1 cellular context compared by ENCODE assay signal in the genomic region with DNA sequence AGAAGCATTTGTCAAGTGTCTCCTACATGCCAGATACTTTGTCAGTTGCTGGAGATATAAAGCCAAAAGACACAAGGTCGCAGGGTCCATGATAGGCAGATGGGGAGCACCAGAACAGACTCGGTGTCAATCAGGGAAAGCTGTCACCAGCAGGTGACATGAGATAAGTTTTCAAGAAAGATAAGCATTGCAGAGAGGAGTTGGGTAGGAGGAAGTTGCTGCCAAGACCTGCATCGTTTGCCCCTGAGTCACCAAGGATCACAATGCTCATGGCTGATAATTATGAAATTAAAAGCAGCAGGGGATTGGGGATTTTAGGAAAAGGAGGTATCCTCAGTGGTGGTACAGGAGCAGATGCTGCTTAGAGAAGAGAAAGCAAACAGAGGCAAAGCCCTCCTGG.
TF ChIP-seq lines count a peak whose summit lies in the region.

No MANE protein-coding gene starts in this region.

TF ChIP-seq in K562, 482 proteins besides CTCF, POLR2A, EP300 and RAD21 (continued from another document and continues in another):
- TF ChIP-seq, protein P1, sequence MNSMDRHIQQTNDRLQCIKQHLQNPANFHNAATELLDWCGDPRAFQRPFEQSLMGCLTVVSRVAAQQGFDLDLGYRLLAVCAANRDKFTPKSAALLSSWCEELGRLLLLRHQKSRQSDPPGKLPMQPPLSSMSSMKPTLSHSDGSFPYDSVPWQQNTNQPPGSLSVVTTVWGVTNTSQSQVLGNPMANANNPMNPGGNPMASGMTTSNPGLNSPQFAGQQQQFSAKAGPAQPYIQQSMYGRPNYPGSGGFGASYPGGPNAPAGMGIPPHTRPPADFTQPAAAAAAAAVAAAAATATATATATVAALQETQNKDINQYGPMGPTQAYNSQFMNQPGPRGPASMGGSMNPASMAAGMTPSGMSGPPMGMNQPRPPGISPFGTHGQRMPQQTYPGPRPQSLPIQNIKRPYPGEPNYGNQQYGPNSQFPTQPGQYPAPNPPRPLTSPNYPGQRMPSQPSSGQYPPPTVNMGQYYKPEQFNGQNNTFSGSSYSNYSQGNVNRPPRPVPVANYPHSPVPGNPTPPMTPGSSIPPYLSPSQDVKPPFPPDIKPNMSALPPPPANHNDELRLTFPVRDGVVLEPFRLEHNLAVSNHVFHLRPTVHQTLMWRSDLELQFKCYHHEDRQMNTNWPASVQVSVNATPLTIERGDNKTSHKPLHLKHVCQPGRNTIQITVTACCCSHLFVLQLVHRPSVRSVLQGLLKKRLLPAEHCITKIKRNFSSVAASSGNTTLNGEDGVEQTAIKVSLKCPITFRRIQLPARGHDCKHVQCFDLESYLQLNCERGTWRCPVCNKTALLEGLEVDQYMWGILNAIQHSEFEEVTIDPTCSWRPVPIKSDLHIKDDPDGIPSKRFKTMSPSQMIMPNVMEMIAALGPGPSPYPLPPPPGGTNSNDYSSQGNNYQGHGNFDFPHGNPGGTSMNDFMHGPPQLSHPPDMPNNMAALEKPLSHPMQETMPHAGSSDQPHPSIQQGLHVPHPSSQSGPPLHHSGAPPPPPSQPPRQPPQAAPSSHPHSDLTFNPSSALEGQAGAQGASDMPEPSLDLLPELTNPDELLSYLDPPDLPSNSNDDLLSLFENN (IDR thresholded peaks at IDR 0.05; ENCODE audit: low read depth in 2 of 2, low read length in 2 of 2) = peak in 1 of 2 experiments; percentile 72; a peak in 1 of 4 replicates
- TF ChIP-seq ZEB2 (IDR thresholded peaks at IDR 0.05) (peak; percentile 84), ATF3 (IDR thresholded peaks at IDR 0.05) (peak; percentile 71; the same call in 1 of the 2 replicates), ATF3 (CRISPR knock-in tag; conservative IDR thresholded peaks at IDR 0.05) (no peak), PHB2 (IDR thresholded peaks at IDR 0.05; ENCODE audit: low read depth) (peak; percentile 57; the same call in 1 of the 2 replicates), ZNF717 (CRISPR knock-in tag; IDR thresholded peaks at IDR 0.05) (no peak), ESRRA (IDR thresholded peaks at IDR 0.05; ENCODE audit: borderline replicate concordance, low read depth) (peak; percentile 55; the same call in 1 of the 2 replicates), HDAC6 (IDR thresholded peaks at IDR 0.05; ENCODE audit: low read depth, low read length) (no peak), DPF2 (IDR thresholded peaks at IDR 0.05) (peak; percentile 88), MTA2 (IDR thresholded peaks at IDR 0.05; ENCODE audit: low read depth) (peak; percentile 66), CCNT2 (IDR thresholded peaks at IDR 0.05; ENCODE audit: borderline replicate concordance, extremely low read depth, insufficient read length, low read depth, low read length) (peak; percentile 57), HDAC2 (IDR thresholded peaks at IDR 0.05) (0 out of 2 replicates have a peak, but pooled peaks have one; percentile 68), TEAD1 (CRISPR knock-in tag; IDR thresholded peaks at IDR 0.05) (peak; percentile 57 to 81; a peak in 3 of 4 replicates), ARID1B (IDR thresholded peaks at IDR 0.05) (peak; percentile 94), CBFA2T2 (conservative IDR thresholded peaks at IDR 0.05) (peak; percentile 89), CBFA2T3 (IDR thresholded peaks at IDR 0.05) (peak; percentile 93), SOX6 (IDR thresholded peaks at IDR 0.05) (peak; percentile 83), ZNF398 (CRISPR knock-in tag; IDR thresholded peaks at IDR 0.05) (no peak), FOXJ3 (CRISPR knock-in tag; IDR thresholded peaks at IDR 0.05) (no peak), MTA1 (IDR thresholded peaks at IDR 0.05; ENCODE audit: borderline replicate concordance) (peak; percentile 70; the same call in 1 of the 2 replicates), TEAD4 (IDR thresholded peaks at IDR 0.05; ENCODE audit: low read length) (peak; percentile 86), TEAD4 (CRISPR knock-in tag; IDR thresholded peaks at IDR 0.05; ENCODE audit: borderline replicate concordance) (no peak), ZNF41 (CRISPR knock-in tag; conservative IDR thresholded peaks at IDR 0.05) (no peak), TBL1XR1 (IDR thresholded peaks at IDR 0.05; ENCODE audit: low read length in 2 of 2) (peak in 1 of 2 experiments; percentile 8; a peak in 2 of 4 replicates), ZNF263 (CRISPR knock-in tag; IDR thresholded peaks at IDR 0.05; ENCODE audit: borderline replicate concordance) (peak; percentile 90), HCFC1 (IDR thresholded peaks at IDR 0.05; ENCODE audit: low read depth, low read length) (no peak), MECOM (CRISPR knock-in tag; IDR thresholded peaks at IDR 0.05) (peak; percentile 93), FOXM1 (IDR thresholded peaks at IDR 0.05; ENCODE audit: low read depth) (peak; percentile 56; the same call in 1 of the 2 replicates), FOXM1 (CRISPR knock-in tag; IDR thresholded peaks at IDR 0.05; ENCODE audit: low read depth) (no peak), KLF16 (IDR thresholded peaks at IDR 0.05) (peak; percentile 71), TCF3 (CRISPR knock-in tag; IDR thresholded peaks at IDR 0.05) (peak; percentile 85), RCOR1 (IDR thresholded peaks at IDR 0.05; ENCODE audit: borderline replicate concordance in 1 of 2, low read depth in 2 of 2, low read length in 2 of 2) (peak in 1 of 2 experiments; percentile 91; a peak in 2 of 4 replicates), ELF4 (CRISPR knock-in tag; IDR thresholded peaks at IDR 0.05) (0 out of 2 replicates have a peak, but pooled peaks have one; percentile 40), HDAC1 (IDR thresholded peaks at IDR 0.05) (peak in 1 of 2 experiments; percentile 54; a peak in 1 of 4 replicates), CTBP1 (IDR thresholded peaks at IDR 0.05; ENCODE audit: borderline replicate concordance) (peak; percentile 92), TAL1 (IDR thresholded peaks at IDR 0.05) (peak; percentile 90), CXXC5 (CRISPR knock-in tag; IDR thresholded peaks at IDR 0.05) (0 out of 2 replicates have a peak, but pooled peaks have one; percentile 18), MEIS2 (IDR thresholded peaks at IDR 0.05; ENCODE audit: partially characterized antibody) (peak; percentile 95), TRIM24 (IDR thresholded peaks at IDR 0.05) (peak; percentile 42 to 82; a peak in 3 of 4 replicates), ATF1 (CRISPR knock-in tag; IDR thresholded peaks at IDR 0.05) (no peak), ATF1 (tag; IDR thresholded peaks at IDR 0.05) (0 out of 2 replicates have a peak, but pooled peaks have one; percentile 18), GATAD2B (IDR thresholded peaks at IDR 0.05; ENCODE audit: borderline replicate concordance) (0 out of 2 replicates have a peak, but pooled peaks have one; percentile 47)
- TF ChIP-seq, protein P2, sequence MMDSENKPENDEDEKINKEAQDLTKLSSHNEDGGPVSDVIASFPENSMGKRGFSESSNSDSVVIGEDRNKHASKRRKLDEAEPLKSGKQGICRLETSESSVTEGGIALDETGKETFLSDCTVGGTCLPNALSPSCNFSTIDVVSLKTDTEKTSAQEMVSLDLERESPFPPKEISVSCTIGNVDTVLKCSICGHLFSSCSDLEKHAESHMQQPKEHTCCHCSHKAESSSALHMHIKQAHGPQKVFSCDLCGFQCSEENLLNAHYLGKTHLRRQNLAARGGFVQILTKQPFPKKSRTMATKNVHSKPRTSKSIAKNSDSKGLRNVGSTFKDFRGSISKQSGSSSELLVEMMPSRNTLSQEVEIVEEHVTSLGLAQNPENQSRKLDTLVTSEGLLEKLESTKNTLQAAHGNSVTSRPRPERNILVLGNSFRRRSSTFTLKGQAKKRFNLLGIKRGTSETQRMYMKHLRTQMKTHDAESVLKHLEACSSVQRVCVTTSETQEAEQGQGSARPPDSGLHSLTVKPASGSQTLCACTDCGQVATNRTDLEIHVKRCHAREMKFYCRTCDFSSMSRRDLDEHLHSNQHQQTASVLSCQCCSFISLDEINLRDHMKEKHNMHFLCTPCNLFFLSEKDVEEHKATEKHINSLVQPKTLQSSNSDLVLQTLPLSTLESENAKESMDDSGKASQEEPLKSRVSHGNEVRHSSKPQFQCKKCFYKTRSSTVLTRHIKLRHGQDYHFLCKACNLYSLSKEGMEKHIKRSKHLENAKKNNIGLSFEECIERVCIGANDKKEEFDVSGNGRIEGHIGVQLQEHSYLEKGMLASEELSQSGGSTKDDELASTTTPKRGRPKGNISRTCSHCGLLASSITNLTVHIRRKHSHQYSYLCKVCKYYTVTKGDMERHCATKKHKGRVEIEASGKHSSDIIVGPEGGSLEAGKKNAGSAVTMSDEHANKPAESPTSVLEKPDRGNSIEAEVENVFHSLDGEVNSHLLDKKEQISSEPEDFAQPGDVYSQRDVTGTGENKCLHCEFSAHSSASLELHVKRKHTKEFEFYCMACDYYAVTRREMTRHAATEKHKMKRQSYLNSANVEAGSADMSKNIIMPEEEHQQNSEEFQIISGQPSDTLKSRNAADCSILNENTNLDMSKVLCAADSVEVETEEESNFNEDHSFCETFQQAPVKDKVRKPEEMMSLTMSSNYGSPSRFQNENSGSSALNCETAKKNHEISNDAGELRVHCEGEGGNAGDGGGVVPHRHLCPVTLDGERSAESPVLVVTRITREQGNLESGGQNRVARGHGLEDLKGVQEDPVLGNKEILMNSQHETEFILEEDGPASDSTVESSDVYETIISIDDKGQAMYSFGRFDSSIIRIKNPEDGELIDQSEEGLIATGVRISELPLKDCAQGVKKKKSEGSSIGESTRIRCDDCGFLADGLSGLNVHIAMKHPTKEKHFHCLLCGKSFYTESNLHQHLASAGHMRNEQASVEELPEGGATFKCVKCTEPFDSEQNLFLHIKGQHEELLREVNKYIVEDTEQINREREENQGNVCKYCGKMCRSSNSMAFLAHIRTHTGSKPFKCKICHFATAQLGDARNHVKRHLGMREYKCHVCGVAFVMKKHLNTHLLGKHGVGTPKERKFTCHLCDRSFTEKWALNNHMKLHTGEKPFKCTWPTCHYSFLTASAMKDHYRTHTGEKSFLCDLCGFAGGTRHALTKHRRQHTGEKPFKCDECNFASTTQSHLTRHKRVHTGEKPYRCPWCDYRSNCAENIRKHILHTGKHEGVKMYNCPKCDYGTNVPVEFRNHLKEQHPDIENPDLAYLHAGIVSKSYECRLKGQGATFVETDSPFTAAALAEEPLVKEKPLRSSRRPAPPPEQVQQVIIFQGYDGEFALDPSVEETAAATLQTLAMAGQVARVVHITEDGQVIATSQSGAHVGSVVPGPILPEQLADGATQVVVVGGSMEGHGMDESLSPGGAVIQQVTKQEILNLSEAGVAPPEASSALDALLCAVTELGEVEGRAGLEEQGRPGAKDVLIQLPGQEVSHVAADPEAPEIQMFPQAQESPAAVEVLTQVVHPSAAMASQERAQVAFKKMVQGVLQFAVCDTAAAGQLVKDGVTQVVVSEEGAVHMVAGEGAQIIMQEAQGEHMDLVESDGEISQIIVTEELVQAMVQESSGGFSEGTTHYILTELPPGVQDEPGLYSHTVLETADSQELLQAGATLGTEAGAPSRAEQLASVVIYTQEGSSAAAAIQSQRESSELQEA (IDR thresholded peaks at IDR 0.05; ENCODE audit: low read depth) = no peak
- TF ChIP-seq, protein P3, sequence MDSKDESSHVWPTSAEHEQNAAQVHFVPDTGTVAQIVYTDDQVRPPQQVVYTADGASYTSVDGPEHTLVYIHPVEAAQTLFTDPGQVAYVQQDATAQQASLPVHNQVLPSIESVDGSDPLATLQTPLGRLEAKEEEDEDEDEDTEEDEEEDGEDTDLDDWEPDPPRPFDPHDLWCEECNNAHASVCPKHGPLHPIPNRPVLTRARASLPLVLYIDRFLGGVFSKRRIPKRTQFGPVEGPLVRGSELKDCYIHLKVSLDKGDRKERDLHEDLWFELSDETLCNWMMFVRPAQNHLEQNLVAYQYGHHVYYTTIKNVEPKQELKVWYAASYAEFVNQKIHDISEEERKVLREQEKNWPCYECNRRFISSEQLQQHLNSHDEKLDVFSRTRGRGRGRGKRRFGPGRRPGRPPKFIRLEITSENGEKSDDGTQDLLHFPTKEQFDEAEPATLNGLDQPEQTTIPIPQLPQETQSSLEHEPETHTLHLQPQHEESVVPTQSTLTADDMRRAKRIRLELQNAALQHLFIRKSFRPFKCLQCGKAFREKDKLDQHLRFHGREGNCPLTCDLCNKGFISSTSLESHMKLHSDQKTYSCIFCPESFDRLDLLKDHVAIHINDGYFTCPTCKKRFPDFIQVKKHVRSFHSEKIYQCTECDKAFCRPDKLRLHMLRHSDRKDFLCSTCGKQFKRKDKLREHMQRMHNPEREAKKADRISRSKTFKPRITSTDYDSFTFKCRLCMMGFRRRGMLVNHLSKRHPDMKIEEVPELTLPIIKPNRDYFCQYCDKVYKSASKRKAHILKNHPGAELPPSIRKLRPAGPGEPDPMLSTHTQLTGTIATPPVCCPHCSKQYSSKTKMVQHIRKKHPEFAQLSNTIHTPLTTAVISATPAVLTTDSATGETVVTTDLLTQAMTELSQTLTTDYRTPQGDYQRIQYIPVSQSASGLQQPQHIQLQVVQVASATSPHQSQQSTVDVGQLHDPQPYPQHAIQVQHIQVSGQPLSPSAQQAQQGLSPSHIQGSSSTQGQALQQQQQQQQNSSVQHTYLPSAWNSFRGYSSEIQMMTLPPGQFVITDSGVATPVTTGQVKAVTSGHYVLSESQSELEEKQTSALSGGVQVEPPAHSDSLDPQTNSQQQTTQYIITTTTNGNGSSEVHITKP (IDR thresholded peaks at IDR 0.05; ENCODE audit: partially characterized antibody) = peak; percentile 11
- TF ChIP-seq, protein P4, sequence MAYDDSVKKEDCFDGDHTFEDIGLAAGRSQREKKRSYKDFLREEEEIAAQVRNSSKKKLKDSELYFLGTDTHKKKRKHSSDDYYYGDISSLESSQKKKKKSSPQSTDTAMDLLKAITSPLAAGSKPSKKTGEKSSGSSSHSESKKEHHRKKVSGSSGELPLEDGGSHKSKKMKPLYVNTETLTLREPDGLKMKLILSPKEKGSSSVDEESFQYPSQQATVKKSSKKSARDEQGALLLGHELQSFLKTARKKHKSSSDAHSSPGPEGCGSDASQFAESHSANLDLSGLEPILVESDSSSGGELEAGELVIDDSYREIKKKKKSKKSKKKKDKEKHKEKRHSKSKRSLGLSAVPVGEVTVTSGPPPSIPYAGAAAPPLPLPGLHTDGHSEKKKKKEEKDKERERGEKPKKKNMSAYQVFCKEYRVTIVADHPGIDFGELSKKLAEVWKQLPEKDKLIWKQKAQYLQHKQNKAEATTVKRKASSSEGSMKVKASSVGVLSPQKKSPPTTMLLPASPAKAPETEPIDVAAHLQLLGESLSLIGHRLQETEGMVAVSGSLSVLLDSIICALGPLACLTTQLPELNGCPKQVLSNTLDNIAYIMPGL (CRISPR knock-in tag; IDR thresholded peaks at IDR 0.05) = no peak
